17 cellular contexts compared by ENCODE assay signal in genomic region chr18:42781298-42781815, GRCh38.
DNase-seq lines count a peak whose midpoint lies in the region; ATAC-seq and TF ChIP-seq lines count a peak whose summit lies in the region.
"Had no signal": no experiment of that assay in that cellular context is flagged by ENCODE, and none has a peak within 500 bp of the region (broad histone marks: within the 10 kb centered on the region; RNA-seq: fewer than 3 reads in every experiment).

No MANE protein-coding gene starts in this region.

- no peak overlapping the region for H3K4me3 Mint-ChIP-seq in CD8-positive, alpha-beta memory T cell
- H3K4me3 Mint-ChIP-seq: CD8-positive, alpha-beta T cell; T-cell had no signal

- TF ChIP-seq CTCF in neural cell (IDR thresholded peaks at IDR 0.05; ENCODE audit: poor library complexity, severe bottlenecking) = no peak
- no peak for TF ChIP-seq CTCF in breast epithelium (IDR thresholded peaks at IDR 0.05)

- POLR2A ChIA-PET in CD8-positive, alpha-beta memory T cell (lab: Charles Lee) = no interaction called here

- no peaks in the 10 kb centered on the region for H4K20me1 ChIP-seq in neural cell (ENCODE audit: insufficient read depth)

- no peak overlapping the region for H3K27ac Mint-ChIP-seq in CD8-positive, alpha-beta memory T cell
- H3K27ac Mint-ChIP-seq: CD8-positive, alpha-beta T cell; T-cell had no signal

- H3K36me3 Mint-ChIP-seq in CD8-positive, alpha-beta memory T cell = no peaks in the 10 kb centered on the region
- H3K36me3 Mint-ChIP-seq: CD8-positive, alpha-beta T cell; T-cell had no signal

- CTCF ChIA-PET in CD8-positive, alpha-beta memory T cell (lab: Charles Lee) = no interaction called here

- H3K36me3 ChIP-seq in neural cell (ENCODE audit: insufficient read depth, low read length) = no peaks in the 10 kb centered on the region
- no peaks in the 10 kb centered on the region for H3K36me3 ChIP-seq in breast epithelium
- H3K36me3 ChIP-seq in CD8-positive, alpha-beta memory T cell (ENCODE audit: insufficient read depth, low read length) = no peaks in the 10 kb centered on the region
- H3K36me3 ChIP-seq: BE2C, MG63 had no signal

- H3K79me2 ChIP-seq in neural cell (replicated peaks; ENCODE audit: insufficient read depth, low read length) = no peaks in the 10 kb centered on the region

- no peak for TF ChIP-seq POLR2A in breast epithelium (IDR thresholded peaks at IDR 0.05)

- peak overlapping the region; percentile 36 for H3K9ac ChIP-seq in neural cell (ENCODE audit: low read length)

- H2AFZ ChIP-seq in neural cell (ENCODE audit: low read depth, low read length) = peak overlapping the region; percentile 5
- H2AFZ ChIP-seq: PC-9 had no signal

- intact Hi-C loops in breast epithelium (cut with DNase I; ENCODE audit: low total_unique reads) = no loop called here

- no peaks in the 10 kb centered on the region for H3F3A ChIP-seq in neural cell (ENCODE audit: insufficient read depth, low read length, poor library complexity, severe bottlenecking)

- H3K4me2 ChIP-seq in neural cell (ENCODE audit: low read length) = peak overlapping the region; percentile 22
- H3K4me2 ChIP-seq: PC-9 had no signal

- no peak for TF ChIP-seq RAD21 in neural cell (conservative IDR thresholded peaks at IDR 0.05)

- H3K9me3 ChIP-seq in neural cell (ENCODE audit: low read length) (no peaks in the 10 kb centered on the region), breast epithelium (no peaks in the 10 kb centered on the region)
- no peaks in the 10 kb centered on the region for H3K9me3 ChIP-seq in CD8-positive, alpha-beta memory T cell (ENCODE audit: low read length)
- H3K9me3 ChIP-seq: BE2C, MG63 had no signal

- in situ Hi-C loops in G401 (cut with HindIII; ENCODE audit: low sequenced_read_pairs) = no loop called here

- H3K4me1 Mint-ChIP-seq in CD8-positive, alpha-beta memory T cell = no peaks in the 10 kb centered on the region
- H3K4me1 Mint-ChIP-seq: T-cell had no signal

- no peak for TF ChIP-seq EP300 in neural cell (conservative IDR thresholded peaks at IDR 0.05; ENCODE audit: poor library complexity, severe bottlenecking)

- H3K4me3 ChIP-seq in neural cell (ENCODE audit: low read length) (peak overlapping the region; percentile 15), breast epithelium (no peak overlapping the region)
- H3K4me3 ChIP-seq in CD8-positive, alpha-beta memory T cell (ENCODE audit: low read length) = no peak overlapping the region
- H3K4me3 ChIP-seq: MG63, PC-9 had no signal

- no peak for ATAC-seq in HG02970 (IDR thresholded peaks at IDR 0.05; ENCODE audit: low FRiP score, unreplicated experiment)
- ATAC-seq: CD8-positive, alpha-beta T cell; T-cell had no signal

- H3K9me2 ChIP-seq in neural cell (ENCODE audit: insufficient read depth, low read length) = no peaks in the 10 kb centered on the region

- H3K27ac ChIP-seq in neural cell (ENCODE audit: low read length) (peak overlapping the region; percentile 81), breast epithelium (no peak overlapping the region)
- H3K27ac ChIP-seq in CD8-positive, alpha-beta memory T cell (ENCODE audit: low read depth, low read length) = no peak overlapping the region
- H3K27ac ChIP-seq: PC-9 had no signal

- peaks cover 10 to 25% (median 16%) of the 10 kb centered on the region in 5 donors for H3K9me3 Mint-ChIP-seq in CD8-positive, alpha-beta memory T cell

- H3K4me1 ChIP-seq in breast epithelium = no peaks in the 10 kb centered on the region
- H3K4me1 ChIP-seq in CD8-positive, alpha-beta memory T cell (ENCODE audit: insufficient read depth, low read length) = no peaks in the 10 kb centered on the region

- H3K27me3 ChIP-seq in neural cell (ENCODE audit: insufficient read depth, low read depth, low read length) (no peaks in the 10 kb centered on the region), breast epithelium (no peaks in the 10 kb centered on the region)
- H3K27me3 ChIP-seq in CD8-positive, alpha-beta memory T cell (ENCODE audit: insufficient read depth, low read length, poor library complexity, severe bottlenecking) = no peaks in the 10 kb centered on the region
- H3K27me3 ChIP-seq: BE2C, MG63 had no signal

- peak; percentile 80 for DNase-seq in D341Med (ENCODE audit: low spot score)
- DNase-seq in G401 (ENCODE audit: low spot score) = peak; percentile 54
- peak; percentile 89 for DNase-seq in NCI-H82 (lab: John Stamatoyannopoulos, UW)
- DNase-seq in breast epithelium (ENCODE audit: low spot score in 2 of 2) = no peak
- DNase-seq in CD8-positive, alpha-beta memory T cell = no peak
- DNase-seq: BE2C; CD8-positive, alpha-beta T cell; DMS53; HCEC 1CT; MG63; NCI-H1105 treated with DMSO at 0.1 percent for 48 hours; NCI-H2081 treated with DMSO at 0.1 percent for 48 hours; NCI-H526; PC-9; T-cell had no signal

- no peaks in the 10 kb centered on the region for H3K27me3 Mint-ChIP-seq in CD8-positive, alpha-beta memory T cell
- H3K27me3 Mint-ChIP-seq: T-cell had no signal

TF ChIP-seq in neural cell, 6 proteins besides CTCF, POLR2A, EP300 and RAD21:
- no peak for TF ChIP-seq TAF1 (IDR thresholded peaks at IDR 0.05; ENCODE audit: low read depth)
- no peak for TF ChIP-seq MXI1 (conservative IDR thresholded peaks at IDR 0.05; ENCODE audit: poor library complexity, severe bottlenecking)
- no peak for TF ChIP-seq POLR2AphosphoS5 (IDR thresholded peaks at IDR 0.05)
- TF ChIP-seq SMC3 (conservative IDR thresholded peaks at IDR 0.05; ENCODE audit: poor library complexity) = no peak
- no peak for TF ChIP-seq EZH2 (IDR thresholded peaks at IDR 0.05; ENCODE audit: borderline replicate concordance, insufficient read depth, low read length, poor library complexity, severe bottlenecking)
- TF ChIP-seq REST (IDR thresholded peaks at IDR 0.05; ENCODE audit: borderline replicate concordance) = no peak

Comparison
In these comparisons a context has a peak if more than half of its experiments do, and no peak if none do; other contexts are left out.
1. DNase-seq: peak in D341Med (single experiment), G401 (single experiment) and NCI-H82 (single experiment); none in breast epithelium (0 of 2) and CD8-positive, alpha-beta memory T cell (0 of 5).